Comparison of ENCODE assay signal across 8 cellular contexts in the genomic region with DNA sequence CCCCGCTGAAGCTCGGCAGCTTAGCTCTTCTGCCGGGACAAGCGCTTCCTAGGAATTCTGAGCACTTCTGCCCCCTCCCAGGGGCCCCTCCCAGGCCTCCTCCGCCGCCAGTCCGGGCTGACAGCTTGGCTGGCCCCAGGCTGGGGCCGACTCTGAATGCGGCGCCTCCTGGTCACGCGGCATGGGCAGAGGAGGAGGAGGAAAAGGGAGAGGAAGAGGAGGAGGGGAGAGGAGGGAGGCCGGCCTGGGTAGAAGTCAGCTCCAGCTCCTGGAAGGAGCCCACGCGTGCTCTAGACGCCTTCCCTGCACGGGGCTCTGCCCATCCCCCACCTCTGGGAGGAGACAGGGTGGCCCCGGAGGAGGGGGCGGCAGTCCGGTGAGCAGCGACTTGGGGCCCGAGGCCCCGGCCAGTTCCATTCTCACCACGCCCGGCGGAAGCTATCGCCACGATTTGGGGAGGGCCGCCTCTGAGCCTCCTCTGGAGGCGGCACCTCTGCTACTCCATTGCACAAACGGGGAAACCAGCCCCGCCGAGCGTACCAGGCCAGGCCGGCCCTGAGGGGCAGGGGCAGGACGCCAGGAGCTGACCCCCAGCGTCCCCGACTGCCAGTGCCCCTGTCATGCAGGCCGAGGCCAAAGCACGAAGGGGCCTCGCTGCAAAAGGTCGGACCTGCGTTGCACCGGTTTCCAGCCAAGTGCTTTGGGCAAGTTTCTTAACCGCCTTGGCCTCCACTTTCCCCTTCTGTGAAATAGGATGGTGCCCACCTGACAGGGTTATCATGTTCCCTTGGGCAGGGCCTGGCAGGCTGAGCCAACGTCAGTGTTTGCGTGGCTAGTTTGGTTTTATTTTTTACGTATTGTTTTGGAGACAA. TPM values are rescaled to one million over a fixed set of nuclear protein-coding genes. Genes with fewer than 3 reads are reported as not detected.
DNase-seq lines count a peak whose midpoint lies in the region; ATAC-seq and TF ChIP-seq lines count a peak whose summit lies in the region.

No MANE protein-coding gene starts in this region.

- H3K4me1 ChIP-seq in colonic mucosa, result peaks cover 13% of the 10 kb centered on the region

- H3K9me3 Mint-ChIP-seq in CD4-positive, alpha-beta T cell, result no peaks in the 10 kb centered on the region
- H3K9me3 Mint-ChIP-seq in mesothelial cell of epicardium, result no peaks in the 10 kb centered on the region

- peak overlapping the region; percentile 51 to 54 for H3K9ac ChIP-seq in colonic mucosa (ENCODE audit: low read depth in 2 of 2, low read length in 2 of 2)

- no peaks in the 10 kb centered on the region for H3K9me3 ChIP-seq in CD4-positive, alpha-beta T cell (ENCODE audit: control insufficient read depth, low read length)
- no peaks in the 10 kb centered on the region for H3K9me3 ChIP-seq in colonic mucosa

- peak overlapping the region; percentile 85 for H3K27ac Mint-ChIP-seq in CD4-positive, alpha-beta T cell
- H3K27ac Mint-ChIP-seq in mesothelial cell of epicardium, result no peak overlapping the region

- H3K4me3 Mint-ChIP-seq in CD4-positive, alpha-beta T cell, result peak overlapping the region; percentile 85
- peak overlapping the region; percentile 69 for H3K4me3 Mint-ChIP-seq in mesothelial cell of epicardium

- H3K36me3 ChIP-seq in colonic mucosa, result no peaks in the 10 kb centered on the region

- H3K27me3 ChIP-seq in CD4-positive, alpha-beta T cell (ENCODE audit: control insufficient read depth, insufficient read depth, low read length), result no peaks in the 10 kb centered on the region
- no peaks in the 10 kb centered on the region for H3K27me3 ChIP-seq in colonic mucosa

- H3K4me1 Mint-ChIP-seq in CD4-positive, alpha-beta T cell (ENCODE audit: low read depth), result peaks cover 22% of the 10 kb centered on the region
- peaks cover 34% of the 10 kb centered on the region for H3K4me1 Mint-ChIP-seq in mesothelial cell of epicardium

- peaks cover 8% of the 10 kb centered on the region for H3K36me3 Mint-ChIP-seq in CD4-positive, alpha-beta T cell (ENCODE audit: low read depth)
- H3K36me3 Mint-ChIP-seq in mesothelial cell of epicardium, result no peaks in the 10 kb centered on the region

- peak in 2 of 10 experiments; percentile 13 for DNase-seq in CD4-positive, alpha-beta T cell
- DNase-seq in NAMALWA (ENCODE audit: low spot score), result peak; percentile 21
- DNase-seq in colonic mucosa, result peak; percentile 49
- peak; percentile 40 to 54 for DNase-seq in mesothelial cell of epicardium (ENCODE audit: low spot score in 2 of 2, unreplicated experiment in 2 of 2)
- DNase-seq in NCI-H2196 (lab: John Stamatoyannopoulos, UW; ENCODE audit: unreplicated experiment), result no peak
- DNase-seq in NCI-H774 (lab: John Stamatoyannopoulos, UW), result no peak
- DNase-seq in DMS79 treated with DMSO at 0.1 percent for 48 hours (lab: John Stamatoyannopoulos, UW), result no peak

- ATAC-seq in CD4-positive, alpha-beta T cell (ENCODE audit: poor library complexity), result no peak
- no peak for ATAC-seq in HG03097 (IDR thresholded peaks at IDR 0.05; ENCODE audit: low FRiP score, unreplicated experiment)

- CTCF ChIA-PET in CD4-positive, alpha-beta T cell (lab: Charles Lee), result interaction anchor here (1.0 to 1.4 kb wide), 3 partner anchors 84 to 127 kb away, joined by 3 to 6 read pairs (median 4); a partner anchor contains a TSS

- POLR2A ChIA-PET in CD4-positive, alpha-beta T cell (lab: Charles Lee), result interaction anchor here (1.1 to 4.0 kb wide), 8 partner anchors 9 to 237 kb away, joined by 3 to 52 read pairs (median 20); a partner anchor contains a TSS

- H3K4me3 ChIP-seq in colonic mucosa, result peak overlapping the region; percentile 67

- H3K27me3 Mint-ChIP-seq in CD4-positive, alpha-beta T cell, result no peaks in the 10 kb centered on the region
- H3K27me3 Mint-ChIP-seq in mesothelial cell of epicardium (ENCODE audit: low read depth), result peaks cover 6% of the 10 kb centered on the region

- intact Hi-C loops in CD4-positive, alpha-beta T cell (cut with DNase I, micrococcal nuclease), result loop anchor here (1.0 to 10.0 kb wide), 7 partner anchors 12 to 629 kb away; a partner anchor contains a TSS
- intact Hi-C loops in colonic mucosa (cut with DNase I), result no loop called here

- no peak overlapping the region for H3K27ac ChIP-seq in CD4-positive, alpha-beta T cell (ENCODE audit: low read depth, low read length)
- no peak overlapping the region for H3K27ac ChIP-seq in colonic mucosa

- TF ChIP-seq CTCF in CD4-positive, alpha-beta T cell (IDR thresholded peaks at IDR 0.05), result no peak
- TF ChIP-seq CTCF in colonic mucosa (IDR thresholded peaks at IDR 0.05) (no peak), mesothelial cell of epicardium (IDR thresholded peaks at IDR 0.05; ENCODE audit: unreplicated experiment) (no peak)

RNA-seq across cellular contexts. Expression of a gene that starts 31.6 kb away (rescaled TPM):
- total RNA-seq in CD4-positive, alpha-beta T cell, result 1 to 10 TPM; 4.9 to 5.6 TPM
- 10 to 100 TPM in 1 of 2 donors, 1 to 10 TPM in 1; 5.1 to 10.6 TPM for total RNA-seq in colonic mucosa
- total RNA-seq in mesothelial cell of epicardium, result 13.7 to 14.9 TPM (median 14.7 TPM) in 3 replicates

Comparison
In these comparisons a context has a peak if more than half of its experiments do, and no peak if none do; other contexts are left out.
1. DNase-seq: peak in NAMALWA (single experiment), colonic mucosa (single experiment) and mesothelial cell of epicardium (2 of 2); none in NCI-H2196 (single experiment), NCI-H774 (single experiment) and DMS79 treated with DMSO at 0.1 percent for 48 hours (single experiment).